In the genomic region with DNA sequence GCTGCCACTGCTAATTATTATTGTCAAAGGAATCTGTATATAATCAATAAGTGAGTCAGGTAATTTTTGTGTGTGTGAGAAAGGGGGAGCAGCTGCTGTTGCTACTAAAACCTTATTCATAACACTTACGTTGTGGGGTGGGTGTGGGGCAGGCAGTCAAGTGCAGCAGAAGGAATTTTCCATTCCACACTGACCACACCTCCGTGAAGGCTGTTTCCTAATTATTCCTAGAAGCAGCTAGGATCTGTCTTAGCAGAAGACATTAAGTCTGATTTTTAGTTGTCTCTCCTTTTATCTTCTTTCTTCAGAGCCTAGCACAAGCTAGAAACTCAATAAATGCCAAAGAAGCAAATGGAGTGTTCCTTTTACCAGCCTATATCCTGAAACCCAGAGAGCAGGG, we compare ENCODE assay signal across 29 cellular contexts. TPM values are rescaled to one million over a fixed set of nuclear protein-coding genes. Genes with fewer than 3 reads are reported as not detected.
DNase-seq lines count a peak whose midpoint lies in the region; ATAC-seq, FAIRE-seq and TF ChIP-seq lines count a peak whose summit lies in the region.
"Had no signal": no experiment of that assay in that cellular context is flagged by ENCODE, and none has a peak within 500 bp of the region (broad histone marks: within the 10 kb centered on the region; RNA-seq: fewer than 3 reads in every experiment).

No MANE protein-coding gene starts in this region.

- H3K27me3 ChIP-seq in Panc1 (ENCODE audit: control insufficient read depth, insufficient read depth, low read length) (no peaks in the 10 kb centered on the region), body of pancreas (no peaks in the 10 kb centered on the region)
- H3K27me3 ChIP-seq: gastroesophageal sphincter, SJSA1, testis had no signal

- H3K27ac ChIP-seq in A549 (peak overlapping the region in 1 of 2 experiments; percentile 4; a peak in 1 of 6 replicates), Panc1 (ENCODE audit: low read length) (peak overlapping the region; percentile 99; the same call in 1 of the 2 replicates), body of pancreas (no peak overlapping the region)
- H3K27ac ChIP-seq: SJSA1, testis had no signal

- H3K9me3 ChIP-seq in A549 (no peaks in the 10 kb centered on the region), Panc1 (ENCODE audit: control insufficient read depth, insufficient read depth, low read depth, low read length) (no peaks in the 10 kb centered on the region), body of pancreas (no peaks in the 10 kb centered on the region)
- H3K9me3 ChIP-seq: gastroesophageal sphincter, SJSA1, testis had no signal

- CTCF ChIA-PET in A549 (lab: Yijun Ruan, JAX) (interaction anchor here (1.2 to 13.9 kb wide), 6 partner anchors 10 to 410 kb away, joined by 3 to 264 read pairs (median 6); no protein-coding TSS in a partner anchor), Panc1 (lab: Charles Lee) (interaction anchor here (1.2 kb wide), 1 partner anchor 169 kb away, joined by 3 read pairs; no protein-coding TSS in a partner anchor)

- no peak overlapping the region for H3K4me3 Mint-ChIP-seq in mesothelial cell of epicardium
- H3K4me3 Mint-ChIP-seq: activated naive CD8-positive, alpha-beta T cell treated with anti-CD3 and anti-CD28 coated beads, Interleukin-2, amount 10 ng/mL, durations not matched to agents 7 days and 5 days; H9; T-helper 2 cell treated with Interferon-gamma antibody and Interleukin-4, amounts not matched to agents 5 μg/mL and 100 μg/mL, for 36 hours had no signal

- POLR2A ChIA-PET in A549 (lab: Yijun Ruan, JAX) (no interaction called here), Panc1 (lab: Charles Lee) (interaction anchor here (0.6 kb wide), 1 partner anchor 169 kb away, joined by 3 read pairs; no protein-coding TSS in a partner anchor)

- peak overlapping the region; percentile 35; the same call in 2 of the 3 replicates for H3K4me2 ChIP-seq in A549

- TF ChIP-seq EP300 in A549 (IDR thresholded peaks at IDR 0.05): no peak

- H3K4me1 ChIP-seq in A549: peaks cover 20% of the 10 kb centered on the region
- H3K4me1 ChIP-seq in Panc1 (ENCODE audit: control insufficient read depth, insufficient read depth, low read length): peaks cover 33% of the 10 kb centered on the region
- H3K4me1 ChIP-seq in body of pancreas: peaks cover 10% of the 10 kb centered on the region

- no peaks in the 10 kb centered on the region for H3K27me3 Mint-ChIP-seq in mesothelial cell of epicardium (ENCODE audit: low read depth)

- no peak for DNase-seq in A549 (ENCODE audit: low read depth in 1 of 2, low spot score in 1 of 2)
- peak; percentile 25 for DNase-seq in GF-D8 (lab: John Stamatoyannopoulos, UW)
- no peak for DNase-seq in Panc1 (ENCODE audit: low read depth, low spot score)
- peak; percentile 54 for DNase-seq in left kidney (ENCODE audit: low read depth, low spot score)
- DNase-seq in T-helper 2 cell: no peak
- DNase-seq in body of pancreas: no peak
- DNase-seq in mesothelial cell of epicardium (ENCODE audit: low spot score in 2 of 2, unreplicated experiment in 2 of 2): no peak
- DNase-seq: activated CD4-positive, alpha-beta T cell treated with anti-CD3 and anti-CD28 coated beads, Interleukin-2, amount 50 U/mL, for 48 hours; activated CD8-positive, alpha-beta memory T cell treated with anti-CD3 and anti-CD28 coated beads, Interleukin-2, amount 50 U/mL, for 48 hours; activated naive CD8-positive, alpha-beta T cell treated with anti-CD3 and anti-CD28 coated beads, Interleukin-2, amount 10 ng/mL, durations not matched to agents 7 days and 5 days; CD4-positive, CD25-positive, alpha-beta regulatory T cell; effector memory CD4-positive, alpha-beta T cell; H9; KG1; NCI-H1694 treated with DMSO at 0.1 percent for 48 hours; NCI-H345; NCI-H82; stimulated activated CD4-positive, alpha-beta T cell treated with anti-CD3 and anti-CD28 coated beads, Interleukin-1b, Interleukin-23, amount 100 ng/mL, for 48 hours; testis had no signal

- no peaks in the 10 kb centered on the region for H3K36me3 Mint-ChIP-seq in mesothelial cell of epicardium
- H3K36me3 Mint-ChIP-seq: brain; CD4-positive, CD25-positive, alpha-beta regulatory T cell had no signal

- BruUV-seq in Panc1 (replicated peaks; lab: Mats Ljungman, UMichigan): no TSS peak

- peaks cover 19% of the 10 kb centered on the region for H3K4me1 Mint-ChIP-seq in mesothelial cell of epicardium

- TF ChIP-seq POLR2A in A549 (IDR thresholded peaks at IDR 0.05; ENCODE audit: low read length): no peak
- TF ChIP-seq POLR2A in body of pancreas (IDR thresholded peaks at IDR 0.05): no peak

- H3K4me3 ChIP-seq in A549 (no peak overlapping the region), Panc1 (ENCODE audit: low read depth in 2 of 2, low read length in 2 of 2) (no peak overlapping the region), body of pancreas (no peak overlapping the region)
- H3K4me3 ChIP-seq: gastroesophageal sphincter, SJSA1, testis had no signal

- no peak for FAIRE-seq in A549 (lab: Jason Lieb, UNC)
- FAIRE-seq: colon, G401.6, GM18507 had no signal

- H3K27ac Mint-ChIP-seq in mesothelial cell of epicardium: no peak overlapping the region
- H3K27ac Mint-ChIP-seq: activated naive CD8-positive, alpha-beta T cell treated with anti-CD3 and anti-CD28 coated beads, Interleukin-2, amount 10 ng/mL, durations not matched to agents 7 days and 5 days; brain; CD4-positive, CD25-positive, alpha-beta regulatory T cell; H9; T-helper 2 cell treated with Interferon-gamma antibody and Interleukin-4, amounts not matched to agents 5 μg/mL and 100 μg/mL, for 36 hours had no signal

- intact Hi-C loops in Panc1 (cut with micrococcal nuclease; ENCODE audit: unreplicated experiment): no loop called here
- intact Hi-C loops in body of pancreas (cut with DNase I): no loop called here

- 25% methylated on average over 2 of the region's 2 CpGs for WGBS in A549 (ENCODE audit: missing lambda C conversion rate)
- WGBS in body of pancreas, 2 donors: 23 to 32% methylated on average over 2 of the region's 2 CpGs

- H3K9me3 Mint-ChIP-seq in mesothelial cell of epicardium: no peaks in the 10 kb centered on the region
- H3K9me3 Mint-ChIP-seq: activated naive CD8-positive, alpha-beta T cell treated with anti-CD3 and anti-CD28 coated beads, Interleukin-2, amount 10 ng/mL, durations not matched to agents 7 days and 5 days; CD4-positive, CD25-positive, alpha-beta regulatory T cell; H9; T-helper 2 cell treated with Interferon-gamma antibody and Interleukin-4, amounts not matched to agents 5 μg/mL and 100 μg/mL, for 36 hours had no signal

- peaks cover 7% of the 10 kb centered on the region; the same call in 1 of the 2 replicates for H3K36me3 ChIP-seq in Panc1 (ENCODE audit: control insufficient read depth, insufficient read depth, low read length)
- H3K36me3 ChIP-seq in body of pancreas (replicated peaks in 1 of 2; ENCODE audit: insufficient read depth in 1 of 2, low read depth in 2 of 2): no peaks in the 10 kb centered on the region
- H3K36me3 ChIP-seq: gastroesophageal sphincter, SJSA1 had no signal

- no peak for TF ChIP-seq RAD21 in A549 (conservative IDR thresholded peaks at IDR 0.05 in 1 of 2, IDR thresholded peaks at IDR 0.05 in 1 of 2)

- TF ChIP-seq CTCF in A549 (IDR thresholded peaks at IDR 0.05): no peak
- no peak for TF ChIP-seq CTCF in Panc1 (IDR thresholded peaks at IDR 0.05)
- no peak for TF ChIP-seq CTCF in body of pancreas (IDR thresholded peaks at IDR 0.05)
- TF ChIP-seq CTCF in mesothelial cell of epicardium (IDR thresholded peaks at IDR 0.05; ENCODE audit: unreplicated experiment): no peak

- ATAC-seq in A549: no peak
- no peak for ATAC-seq in Panc1
- no peak for ATAC-seq in GM18870 (IDR thresholded peaks at IDR 0.05; ENCODE audit: unreplicated experiment)
- ATAC-seq in body of pancreas: no peak
- ATAC-seq: esophagus mucosa, gastroesophageal sphincter had no signal

- in situ Hi-C loops in Panc1 (cut with HindIII; ENCODE audit: low pct_unique_long_range_greater_than_20kb, low sequenced_read_pairs): no loop called here

TF ChIP-seq in A549, 52 proteins besides CTCF, POLR2A, EP300 and RAD21:
- TF ChIP-seq PHF8 (IDR thresholded peaks at IDR 0.05; ENCODE audit: borderline replicate concordance, low read depth) (no peak), GATA3 (IDR thresholded peaks at IDR 0.05; ENCODE audit: borderline replicate concordance) (no peak), NPAS2 (CRISPR knock-in tag; IDR thresholded peaks at IDR 0.05; ENCODE audit: borderline replicate concordance) (no peak), JUN (IDR thresholded peaks at IDR 0.05) (no peak), RCOR1 (IDR thresholded peaks at IDR 0.05; ENCODE audit: low read depth, low read length) (no peak), CEBPB (IDR thresholded peaks at IDR 0.05) (no peak), CHD4 (IDR thresholded peaks at IDR 0.05; ENCODE audit: borderline replicate concordance) (no peak)
TF ChIP-seq in A549: peak in this region for 0.

RNA-seq across cellular contexts. Expression of gene U2SURP, which starts 4.0 kb away (rescaled TPM):
- polyA plus RNA-seq in A549 (2011; rRNA removed) (109 and 166 TPM in 2 replicates), A549 (2017; fragmentation: RNase III; extraction: RNeasy Plus Mini Kit Qiagen cat#74134 plus additional on column Dnase treatment) (87.8 to 104 TPM (median 90.1 TPM) in 3 replicates)
- 15.6 and 20.1 TPM in 2 replicates for polyA plus RNA-seq in A549 (2012; cell fraction: cytosol; rRNA removed)
- polyA plus RNA-seq in A549 (2012; cell fraction: nucleus; rRNA removed): 15.9 and 22.4 TPM in 2 replicates
- polyA minus RNA-seq in A549 (2011; rRNA and poly(A)+ RNA removed): 75.1 and 82.8 TPM in 2 replicates
- total RNA-seq in Panc1 (2021; ENCODE audit: unreplicated experiment) (135 TPM), body of pancreas (10 to 100 TPM; 65.4 to 68.2 TPM), mesothelial cell of epicardium (141 to 147 TPM (median 141 TPM) in 3 replicates)
- 38.6 TPM for polyA plus RNA-seq in Panc1 (2012; ENCODE audit: insufficient read length)

RNA-seq across cellular contexts. Expression of gene PAQR9, which starts 33.9 kb away (rescaled TPM):
- polyA plus RNA-seq in A549 (2011; rRNA removed) (3.0 TPM in 2 replicates), A549 (2017; fragmentation: RNase III; extraction: RNeasy Plus Mini Kit Qiagen cat#74134 plus additional on column Dnase treatment) (2.8 to 3.1 TPM (median 3.0 TPM) in 3 replicates)
- 5.5 and 7.1 TPM in 2 replicates for polyA plus RNA-seq in A549 (2012; cell fraction: cytosol; rRNA removed)
- 5.0 and 9.9 TPM in 2 replicates for polyA plus RNA-seq in A549 (2012; cell fraction: nucleus; rRNA removed)
- 2.7 TPM in 2 replicates for polyA minus RNA-seq in A549 (2011; rRNA and poly(A)+ RNA removed)
- total RNA-seq in Panc1 (2021; ENCODE audit: unreplicated experiment) (0.36 TPM), body of pancreas (under 1 TPM; 0.26 to 0.33 TPM), mesothelial cell of epicardium (0.09 to 0.18 TPM in 2 of 3 replicates, not detected in the other)
- polyA plus RNA-seq in Panc1 (2012; ENCODE audit: insufficient read length): 0.24 TPM
- total RNA-seq: activated naive CD8-positive, alpha-beta T cell treated with anti-CD3 and anti-CD28 coated beads, Interleukin-2, amount 10 ng/mL, durations not matched to agents 7 days and 5 days; CD4-positive, CD25-positive, alpha-beta regulatory T cell; esophagus mucosa; gastroesophageal sphincter; posterior vena cava; SJSA1 had no signal
- polyA plus RNA-seq: CD4-positive, CD25-positive, alpha-beta regulatory T cell had no signal

Comparison
In these comparisons a context has a peak if more than half of its experiments do, and no peak if none do; other contexts are left out.
1. DNase-seq: peak in GF-D8 (single experiment) and left kidney (single experiment); none in A549 (0 of 2), Panc1 (single experiment), T-helper 2 cell (0 of 5), body of pancreas (0 of 4) and mesothelial cell of epicardium (0 of 2).